Comparison of ENCODE assay signal across 26 cellular contexts in the genomic region with DNA sequence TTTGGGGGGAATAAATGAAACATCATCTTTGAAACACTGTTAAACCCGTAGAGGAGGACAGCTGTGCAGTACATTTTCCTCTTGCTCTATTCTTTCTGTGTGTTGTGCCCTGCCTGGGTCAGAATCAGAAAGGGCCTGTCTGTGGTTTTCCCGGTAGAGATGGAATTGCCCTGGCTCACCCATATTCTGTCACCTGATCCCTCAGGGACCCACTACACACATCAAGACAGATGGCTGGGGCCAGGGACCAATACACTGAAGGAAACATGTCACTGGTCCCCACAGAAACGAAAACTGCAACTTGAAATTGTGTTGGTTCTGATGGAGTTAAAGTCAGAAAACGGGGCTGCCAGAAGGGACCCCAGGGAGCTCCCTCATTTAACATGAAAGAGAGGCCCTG.
A peak's percentile ranks its signal among the peaks of the same experiment; 100 is the strongest.
DNase-seq lines count a peak whose midpoint lies in the region; ATAC-seq and TF ChIP-seq lines count a peak whose summit lies in the region.
"Had no signal": no experiment of that assay in that cellular context is flagged by ENCODE, and none has a peak within 500 bp of the region (broad histone marks: within the 10 kb centered on the region; RNA-seq: fewer than 3 reads in every experiment).

No MANE protein-coding gene starts in this region.

- H3K9ac ChIP-seq in OCI-LY1 (ENCODE audit: low read length) = no peak overlapping the region

- no peak overlapping the region for H2AFZ ChIP-seq in OCI-LY1 (ENCODE audit: low read length)

- no peaks in the 10 kb centered on the region for H4K20me1 ChIP-seq in OCI-LY1 (ENCODE audit: insufficient read depth, low read length)

- H3K9me2 ChIP-seq in OCI-LY1 (ENCODE audit: low read depth, low read length) = no peaks in the 10 kb centered on the region

- TF ChIP-seq CTCF in OCI-LY1 (IDR thresholded peaks at IDR 0.05; ENCODE audit: low read length) = no peak

- no peak overlapping the region for H3K4me3 Mint-ChIP-seq in stimulated activated naive CD8-positive, alpha-beta T cell treated with anti-CD3 and anti-CD28 coated beads, Interleukin-15, Interleukin-2, amounts not matched to agents 100 ng/mL and 50 ng/mL, for 24 hours
- H3K4me3 Mint-ChIP-seq: activated CD8-positive, alpha-beta T cell treated with anti-CD3 and anti-CD28 coated beads for 36 hours; activated naive CD8-positive, alpha-beta T cell; activated T-cell treated with anti-CD3 and anti-CD28 coated beads, Interleukin-2, amount 50 U/mL, for 4 hours; brain; CD4-positive, alpha-beta memory T cell; immature natural killer cell; T-helper 1 cell treated with Interleukin-12 subunit alpha and Interleukin-12 subunit beta and Interleukin-4 antibody, amounts not matched to agents 30 μg/mL and 1 μg/mL, for 36 hours had no signal

- H3K4me1 Mint-ChIP-seq in stimulated activated naive CD8-positive, alpha-beta T cell treated with anti-CD3 and anti-CD28 coated beads, Interleukin-15, Interleukin-2, amounts not matched to agents 100 ng/mL and 50 ng/mL, for 24 hours (ENCODE audit: low read depth) = peaks cover 33% of the 10 kb centered on the region

- no peaks in the 10 kb centered on the region for H3K9me3 Mint-ChIP-seq in stimulated activated naive CD8-positive, alpha-beta T cell treated with anti-CD3 and anti-CD28 coated beads, Interleukin-15, Interleukin-2, amounts not matched to agents 100 ng/mL and 50 ng/mL, for 24 hours
- H3K9me3 Mint-ChIP-seq: activated CD8-positive, alpha-beta T cell treated with anti-CD3 and anti-CD28 coated beads for 36 hours; activated T-cell treated with anti-CD3 and anti-CD28 coated beads, Interleukin-2, amount 50 U/mL, for 4 hours; brain; CD4-positive, alpha-beta memory T cell; immature natural killer cell; T-helper 1 cell treated with Interleukin-12 subunit alpha and Interleukin-12 subunit beta and Interleukin-4 antibody, amounts not matched to agents 30 μg/mL and 1 μg/mL, for 36 hours had no signal

- H3K27ac ChIP-seq in OCI-LY1 (ENCODE audit: low read depth, low read length, poor library complexity, severe bottlenecking) = peak overlapping the region; percentile 38
- H3K27ac ChIP-seq: heart right ventricle, left ventricle myocardium inferior, right atrium auricular region, VCaP had no signal

- H3K9me3 ChIP-seq in OCI-LY1 (ENCODE audit: low read length) = no peaks in the 10 kb centered on the region
- H3K9me3 ChIP-seq: heart right ventricle, left ventricle myocardium inferior, right atrium auricular region had no signal

- H3K4me2 ChIP-seq in OCI-LY1 (ENCODE audit: low read length) = no peak overlapping the region

- H3K27me3 Mint-ChIP-seq in stimulated activated naive CD8-positive, alpha-beta T cell treated with anti-CD3 and anti-CD28 coated beads, Interleukin-15, Interleukin-2, amounts not matched to agents 100 ng/mL and 50 ng/mL, for 24 hours = no peaks in the 10 kb centered on the region
- H3K27me3 Mint-ChIP-seq: activated CD8-positive, alpha-beta T cell treated with anti-CD3 and anti-CD28 coated beads for 36 hours; activated naive CD8-positive, alpha-beta T cell; brain; CD4-positive, alpha-beta memory T cell had no signal

- no peaks in the 10 kb centered on the region for H3K27me3 ChIP-seq in OCI-LY1 (ENCODE audit: insufficient read depth, low read length)
- H3K27me3 ChIP-seq: heart right ventricle, right atrium auricular region had no signal

- peaks cover 88% of the 10 kb centered on the region for H3K36me3 Mint-ChIP-seq in stimulated activated naive CD8-positive, alpha-beta T cell treated with anti-CD3 and anti-CD28 coated beads, Interleukin-15, Interleukin-2, amounts not matched to agents 100 ng/mL and 50 ng/mL, for 24 hours (ENCODE audit: low read depth)

- H3K27ac Mint-ChIP-seq in stimulated activated naive CD8-positive, alpha-beta T cell treated with anti-CD3 and anti-CD28 coated beads, Interleukin-15, Interleukin-2, amounts not matched to agents 100 ng/mL and 50 ng/mL, for 24 hours = peak overlapping the region; percentile 65
- H3K27ac Mint-ChIP-seq: activated CD8-positive, alpha-beta T cell treated with anti-CD3 and anti-CD28 coated beads for 36 hours; CD4-positive, alpha-beta memory T cell; immature natural killer cell; T-helper 1 cell treated with Interleukin-12 subunit alpha and Interleukin-12 subunit beta and Interleukin-4 antibody, amounts not matched to agents 30 μg/mL and 1 μg/mL, for 36 hours had no signal

- H3K4me1 ChIP-seq in OCI-LY1 (ENCODE audit: insufficient read depth, low read length, severe bottlenecking) = peaks cover 40% of the 10 kb centered on the region

- no peaks in the 10 kb centered on the region for H3K79me2 ChIP-seq in OCI-LY1 (ENCODE audit: insufficient read depth, low read length)

- no peak for ATAC-seq in stimulated activated naive CD8-positive, alpha-beta T cell treated with anti-CD3 and anti-CD28 coated beads, Interleukin-15, Interleukin-2, amounts not matched to agents 100 U/mL and 50 U/mL, for 24 hours
- ATAC-seq in HG02642 (IDR thresholded peaks at IDR 0.05; ENCODE audit: poor library complexity, unreplicated experiment) (peak; percentile 52), HG03520 (IDR thresholded peaks at IDR 0.05; ENCODE audit: unreplicated experiment) (no peak)
- ATAC-seq: activated CD8-positive, alpha-beta T cell treated with anti-CD3 and anti-CD28 coated beads for 36 hours; activated T-cell treated with anti-CD3 and anti-CD28 coated beads, Interleukin-2, amount 50 U/mL, for 4 hours; heart right ventricle; PC-3 had no signal

- peaks cover 26% of the 10 kb centered on the region; the same call in 1 of the 2 replicates for H3K36me3 ChIP-seq in OCI-LY1 (ENCODE audit: insufficient read depth, low read length)

- no peaks in the 10 kb centered on the region for H3F3A ChIP-seq in OCI-LY1 (ENCODE audit: insufficient read depth, low read length)

- no peak for DNase-seq in stimulated activated naive CD8-positive, alpha-beta T cell treated with anti-CD3 and anti-CD28 coated beads, Interleukin-15, Interleukin-2, amounts not matched to agents 100 U/mL and 50 U/mL, for 24 hours
- DNase-seq in middle frontal gyrus (ENCODE audit: extremely low spot score, low spot score) = no peak
- DNase-seq in amniotic stem cell (lab: John Stamatoyannopoulos, UW) = no peak
- DNase-seq in NOMO-1 treated with dmso at 0.1 percent for 144 hours (lab: John Stamatoyannopoulos, UW; ENCODE audit: unreplicated experiment) = no peak
- DNase-seq: ACHN; activated CD8-positive, alpha-beta T cell treated with anti-CD3 and anti-CD28 coated beads for 36 hours; activated T-cell treated with anti-CD3 and anti-CD28 coated beads, Interleukin-2, amount 50 U/mL, for 4 hours; CD4-positive, alpha-beta memory T cell; DMS79; heart right ventricle; immature natural killer cell; Kasumi-1; left ventricle myocardium inferior; NCI-H1048; NCI-H2081 treated with DMSO at 0.1 percent for 48 hours; PC-3; SIG-M5 had no signal

- H3K4me3 ChIP-seq in OCI-LY1 (ENCODE audit: low read depth, low read length, poor library complexity, severe bottlenecking) = no peak overlapping the region
- H3K4me3 ChIP-seq: heart right ventricle, left ventricle myocardium inferior, right atrium auricular region had no signal
